Comparison of ENCODE assay signal across 10 cellular contexts in the genomic region with DNA sequence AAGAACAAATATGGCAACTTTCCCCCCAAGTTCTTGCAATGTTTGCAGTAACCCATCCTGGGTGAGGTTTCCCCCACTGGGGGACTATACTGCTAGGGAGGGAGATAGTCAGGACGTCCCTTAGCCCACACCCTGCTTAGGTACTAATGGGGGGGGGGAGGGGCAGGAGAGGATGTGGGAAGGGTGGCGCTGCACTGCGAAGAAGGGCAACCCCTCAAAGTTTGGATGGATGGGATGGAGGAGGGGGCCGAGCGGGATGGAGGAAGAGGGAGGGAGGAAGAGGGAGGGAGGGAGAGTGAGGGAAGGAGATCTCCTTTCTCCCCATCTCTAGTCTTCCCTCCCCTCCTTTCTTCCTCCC.
DNase-seq lines count a peak whose midpoint lies in the region; ATAC-seq, FAIRE-seq and TF ChIP-seq lines count a peak whose summit lies in the region.
"Had no signal": no experiment of that assay in that cellular context is flagged by ENCODE, and none has a peak within 500 bp of the region (broad histone marks: within the 10 kb centered on the region; RNA-seq: fewer than 3 reads in every experiment).

No MANE protein-coding gene starts in this region.

- TF ChIP-seq POLR2A in K562 (conservative IDR thresholded peaks at IDR 0.05): no peak
- no peak for TF ChIP-seq POLR2A in vagina (IDR thresholded peaks at IDR 0.05)

- BruUV-seq in K562 (replicated peaks; lab: Mats Ljungman, UMichigan): no TSS peak

- DNase-seq in stimulated activated naive CD8-positive, alpha-beta T cell treated with anti-CD3 and anti-CD28 coated beads, Interleukin-15, Interleukin-2, amounts not matched to agents 100 U/mL and 50 U/mL, for 24 hours: no peak
- DNase-seq in K562 (ENCODE audit: extremely low read depth in 1 of 4, low spot score in 3 of 4) (peak in 2 of 4 experiments; percentile 17 to 22), mesendoderm (peak; percentile 49), vagina (ENCODE audit: extremely low spot score in 2 of 2) (no peak), mucosa of descending colon (no peak)
- DNase-seq: aorta had no signal

- no peaks in the 10 kb centered on the region for H3K36me3 ChIP-seq in K562 (ENCODE audit: control insufficient read depth, insufficient read depth, low read length)
- no peaks in the 10 kb centered on the region for H3K36me3 ChIP-seq in mesendoderm (ENCODE audit: control insufficient read depth, insufficient read depth, low read length)
- H3K36me3 ChIP-seq in vagina: no peaks in the 10 kb centered on the region
- H3K36me3 ChIP-seq in mucosa of descending colon (ENCODE audit: low read depth): no peaks in the 10 kb centered on the region

- H2BK120ac ChIP-seq in mesendoderm (ENCODE audit: low read depth, low read length): no peak overlapping the region

- H3K27ac ChIP-seq in K562 (ENCODE audit: extremely low read depth, low read depth, low read length) (no peak overlapping the region), mesendoderm (ENCODE audit: low read depth, low read length) (no peak overlapping the region), vagina (no peak overlapping the region)

- H3K9ac ChIP-seq in K562 (ENCODE audit: insufficient read depth in 1 of 2, low read depth in 2 of 2, low read length in 2 of 2) (peak overlapping the region in 1 of 2 experiments; percentile 81; a peak in 2 of 4 replicates), mesendoderm (ENCODE audit: low read length) (peak overlapping the region; percentile 36)

- 0 out of 2 replicates have a peak, but pooled peaks cover 3% of the 10 kb centered on the region for H4K20me1 ChIP-seq in K562 (replicated peaks; ENCODE audit: control insufficient read depth, insufficient read depth, low read length)

- H3K27ac Mint-ChIP-seq in stimulated activated naive CD8-positive, alpha-beta T cell treated with anti-CD3 and anti-CD28 coated beads, Interleukin-15, Interleukin-2, amounts not matched to agents 100 ng/mL and 50 ng/mL, for 24 hours: no peak overlapping the region

- no peak overlapping the region for H2BK15ac ChIP-seq in mesendoderm (replicated peaks; ENCODE audit: low read depth)

- no peaks in the 10 kb centered on the region for H3K9me3 ChIP-seq in K562 (replicated peaks; ENCODE audit: control insufficient read depth, insufficient read depth, low read depth, low read length)
- no peaks in the 10 kb centered on the region for H3K9me3 ChIP-seq in vagina
- no peaks in the 10 kb centered on the region for H3K9me3 ChIP-seq in mucosa of descending colon

- H3K79me2 ChIP-seq in K562 (ENCODE audit: control insufficient read depth, insufficient read depth, low read length) (no peaks in the 10 kb centered on the region), mesendoderm (ENCODE audit: control insufficient read depth, insufficient read depth, low read length) (no peaks in the 10 kb centered on the region)

- peaks cover 90% of the 10 kb centered on the region for H3K27me3 Mint-ChIP-seq in stimulated activated naive CD8-positive, alpha-beta T cell treated with anti-CD3 and anti-CD28 coated beads, Interleukin-15, Interleukin-2, amounts not matched to agents 100 ng/mL and 50 ng/mL, for 24 hours

- peak overlapping the region; percentile 82 for H3K4me3 Mint-ChIP-seq in stimulated activated naive CD8-positive, alpha-beta T cell treated with anti-CD3 and anti-CD28 coated beads, Interleukin-15, Interleukin-2, amounts not matched to agents 100 ng/mL and 50 ng/mL, for 24 hours

- H2AK5ac ChIP-seq in mesendoderm (ENCODE audit: low read length): no peak overlapping the region

- H3K27me3 ChIP-seq in K562 (ENCODE audit: control insufficient read depth in 2 of 2, insufficient read depth in 2 of 2, low read length in 2 of 2) (peaks cover 27 to 86% of the 10 kb centered on the region in 2 experiments), mesendoderm (ENCODE audit: insufficient read depth, low read length, poor library complexity) (peaks cover 75% of the 10 kb centered on the region), vagina (peaks cover 25% of the 10 kb centered on the region)

- H4K8ac ChIP-seq in mesendoderm (ENCODE audit: low read depth, low read length): no peak overlapping the region

- TF ChIP-seq EP300 in K562 (IDR thresholded peaks at IDR 0.05; ENCODE audit: low read length): no peak

- H3K18ac ChIP-seq in mesendoderm (ENCODE audit: low read length): no peak overlapping the region

- H3K23ac ChIP-seq in mesendoderm (ENCODE audit: low read length): no peak overlapping the region

- H3K79me1 ChIP-seq in mesendoderm (ENCODE audit: low read length): no peaks in the 10 kb centered on the region

- H3K4me3 ChIP-seq in K562 (peak overlapping the region; percentile 47; the same call in 1 of the 2 replicates), mesendoderm (ENCODE audit: low read length) (peak overlapping the region; percentile 51), vagina (peak overlapping the region; percentile 41 to 53), mucosa of descending colon (no peak overlapping the region)

- no peak overlapping the region for H3K4ac ChIP-seq in mesendoderm (ENCODE audit: low read depth, low read length)

- WGBS in K562 (ENCODE audit: insufficient coverage, low coverage, missing lambda C conversion rate): no CpG with 5 or more reads among the region's 5 CpGs
- WGBS in mesendoderm (ENCODE audit: extremely low coverage, insufficient coverage, low lambda C conversion rate): no CpG with 5 or more reads among the region's 5 CpGs

- TF ChIP-seq RAD21 in K562 (CRISPR knock-in tag; conservative IDR thresholded peaks at IDR 0.05 in 1 of 2, IDR thresholded peaks at IDR 0.05 in 1 of 2): no peak

- H3K4me1 Mint-ChIP-seq in stimulated activated naive CD8-positive, alpha-beta T cell treated with anti-CD3 and anti-CD28 coated beads, Interleukin-15, Interleukin-2, amounts not matched to agents 100 ng/mL and 50 ng/mL, for 24 hours (ENCODE audit: low read depth): peaks cover 50% of the 10 kb centered on the region

- no peak for TF ChIP-seq CTCF in K562 (IDR thresholded peaks at IDR 0.05 in 2 of 3, conservative IDR thresholded peaks at IDR 0.05 in 1 of 3; ENCODE audit: insufficient read depth in 2 of 3, low read depth in 1 of 3, low read length in 3 of 3)
- no peak for TF ChIP-seq CTCF in vagina (IDR thresholded peaks at IDR 0.05)
- no peak for TF ChIP-seq CTCF in mucosa of descending colon (IDR thresholded peaks at IDR 0.05)

- peaks cover 0 to 26% of the 10 kb centered on the region in 2 experiments; a peak in 3 of 5 replicates for H3K4me1 ChIP-seq in K562 (replicated peaks in 1 of 2; ENCODE audit: control insufficient read depth in 2 of 2, insufficient read depth in 2 of 2, low read length in 2 of 2)
- H3K4me1 ChIP-seq in mesendoderm (ENCODE audit: control insufficient read depth, low read depth, low read length): no peaks in the 10 kb centered on the region
- H3K4me1 ChIP-seq in vagina: peaks cover 43% of the 10 kb centered on the region
- H3K4me1 ChIP-seq in mucosa of descending colon (ENCODE audit: low read depth): peaks cover 16% of the 10 kb centered on the region

- peak overlapping the region; percentile 40 for H3K56ac ChIP-seq in mesendoderm (ENCODE audit: low read length)

- CTCF ChIA-PET in K562 (lab: Yijun Ruan, JAX; ENCODE audit: low intra/inter-chr PET ratio): interaction anchor here (0.6 kb wide), 1 partner anchor 249 kb away, joined by 6 read pairs; no protein-coding TSS in a partner anchor

- ATAC-seq in stimulated activated naive CD8-positive, alpha-beta T cell treated with anti-CD3 and anti-CD28 coated beads, Interleukin-15, Interleukin-2, amounts not matched to agents 100 U/mL and 50 U/mL, for 24 hours: no peak
- ATAC-seq in K562: no peak; the same call in 2 of the 3 replicates
- no peak for ATAC-seq in HG03108 (IDR thresholded peaks at IDR 0.05; ENCODE audit: unreplicated experiment)
- no peak for ATAC-seq in HG03521 (IDR thresholded peaks at IDR 0.05; ENCODE audit: unreplicated experiment)
- ATAC-seq in mucosa of descending colon: no peak

- H4K5ac ChIP-seq in mesendoderm (ENCODE audit: low read length): no peak overlapping the region

- H3K36me3 Mint-ChIP-seq in stimulated activated naive CD8-positive, alpha-beta T cell treated with anti-CD3 and anti-CD28 coated beads, Interleukin-15, Interleukin-2, amounts not matched to agents 100 ng/mL and 50 ng/mL, for 24 hours (ENCODE audit: low read depth): no peaks in the 10 kb centered on the region

- in situ Hi-C loops in K562 (cut with MboI): loop anchor here (10.0 kb wide), 1 partner anchor 225 kb away; no protein-coding TSS in a partner anchor

- POLR2A ChIA-PET in K562 (lab: Yijun Ruan, JAX): interaction anchor here (0.7 kb wide), 1 partner anchor 296 kb away, joined by 3 read pairs; no protein-coding TSS in a partner anchor

- no peak overlapping the region for H2AFZ ChIP-seq in K562 (ENCODE audit: low read depth, low read length)

- H2BK5ac ChIP-seq in mesendoderm (ENCODE audit: low read length): no peak overlapping the region

- intact Hi-C loops in K562 (cut with micrococcal nuclease) (loop anchor here (5.0 to 10.0 kb wide), 3 partner anchors 222 to 272 kb away; a partner anchor contains a TSS), vagina (cut with DNase I) (no loop called here), mucosa of descending colon (cut with DNase I, micrococcal nuclease) (no loop called here)

- peak overlapping the region; percentile 62 for H3K4me2 ChIP-seq in K562 (ENCODE audit: insufficient read depth, low read length)
- H3K4me2 ChIP-seq in mesendoderm (ENCODE audit: low read length): peak overlapping the region; percentile 97

- H3K9me3 Mint-ChIP-seq in stimulated activated naive CD8-positive, alpha-beta T cell treated with anti-CD3 and anti-CD28 coated beads, Interleukin-15, Interleukin-2, amounts not matched to agents 100 ng/mL and 50 ng/mL, for 24 hours: no peaks in the 10 kb centered on the region

- no peak for FAIRE-seq in K562 (lab: Jason Lieb, UNC)
- FAIRE-seq: G401.6 had no signal

- H3K9me1 ChIP-seq in K562 (ENCODE audit: control insufficient read depth, insufficient read depth, low read length): no peaks in the 10 kb centered on the region

TF ChIP-seq in K562, 482 proteins besides CTCF, POLR2A, EP300 and RAD21 (continues in another document):
- TF ChIP-seq ZNF644 (tag; IDR thresholded peaks at IDR 0.05; ENCODE audit: low read depth): no peak
- TF ChIP-seq DDX20 (tag; IDR thresholded peaks at IDR 0.05; ENCODE audit: low read depth): no peak
- TF ChIP-seq ZNF232 (CRISPR knock-in tag; IDR thresholded peaks at IDR 0.05): no peak
- no peak for TF ChIP-seq SRSF1 (IDR thresholded peaks at IDR 0.05; ENCODE audit: low read depth, low read length)
- no peak for TF ChIP-seq E2F3 (CRISPR knock-in tag; IDR thresholded peaks at IDR 0.05)
- TF ChIP-seq, protein P1, sequence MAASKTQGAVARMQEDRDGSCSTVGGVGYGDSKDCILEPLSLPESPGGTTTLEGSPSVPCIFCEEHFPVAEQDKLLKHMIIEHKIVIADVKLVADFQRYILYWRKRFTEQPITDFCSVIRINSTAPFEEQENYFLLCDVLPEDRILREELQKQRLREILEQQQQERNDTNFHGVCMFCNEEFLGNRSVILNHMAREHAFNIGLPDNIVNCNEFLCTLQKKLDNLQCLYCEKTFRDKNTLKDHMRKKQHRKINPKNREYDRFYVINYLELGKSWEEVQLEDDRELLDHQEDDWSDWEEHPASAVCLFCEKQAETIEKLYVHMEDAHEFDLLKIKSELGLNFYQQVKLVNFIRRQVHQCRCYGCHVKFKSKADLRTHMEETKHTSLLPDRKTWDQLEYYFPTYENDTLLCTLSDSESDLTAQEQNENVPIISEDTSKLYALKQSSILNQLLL (CRISPR knock-in tag; IDR thresholded peaks at IDR 0.05; ENCODE audit: borderline replicate concordance): no peak
